In genomic region chr4:114922582-114922912, GRCh38 we compare ENCODE assay signal across 14 cellular contexts.
DNase-seq lines count a peak whose midpoint lies in the region; ATAC-seq lines count a peak whose summit lies in the region.
"Had no signal": no experiment of that assay in that cellular context is flagged by ENCODE, and none has a peak within 500 bp of the region (broad histone marks: within the 10 kb centered on the region; RNA-seq: fewer than 3 reads in every experiment).

No MANE protein-coding gene starts in this region.

- H3K9me3 ChIP-seq in HUES64 (ENCODE audit: insufficient read depth, low read depth, low read length), result no peaks in the 10 kb centered on the region
- H3K9me3 ChIP-seq in duodenal mucosa (ENCODE audit: control insufficient read depth in 1 of 2, low read length in 2 of 2), result no peaks in the 10 kb centered on the region
- no peaks in the 10 kb centered on the region for H3K9me3 ChIP-seq in neuron (ENCODE audit: low read length)
- H3K9me3 ChIP-seq: MG63 had no signal

- 77% methylated on average over 4 of the region's 4 CpGs for WGBS in HUES64

- no peaks in the 10 kb centered on the region for H3K36me3 ChIP-seq in HUES64 (ENCODE audit: insufficient read depth, low read length)
- H3K36me3 ChIP-seq in duodenal mucosa (ENCODE audit: control insufficient read depth in 1 of 2, insufficient read depth in 2 of 2, low read length in 2 of 2), result no peaks in the 10 kb centered on the region
- no peaks in the 10 kb centered on the region for H3K36me3 ChIP-seq in neuron (ENCODE audit: insufficient read depth, low read length)
- H3K36me3 ChIP-seq: MG63 had no signal

- H3K27me3 ChIP-seq in HUES64 (ENCODE audit: insufficient read depth, low read length) (no peaks in the 10 kb centered on the region), duodenal mucosa (ENCODE audit: control insufficient read depth in 1 of 2, insufficient read depth in 2 of 2, low read length in 2 of 2) (no peaks in the 10 kb centered on the region), neuron (ENCODE audit: insufficient read depth, low read length) (no peaks in the 10 kb centered on the region)
- H3K27me3 ChIP-seq: MG63 had no signal

- H3K4me1 ChIP-seq in HUES64 (ENCODE audit: insufficient read depth, low read length), result peaks cover 51% of the 10 kb centered on the region
- H3K4me1 ChIP-seq in duodenal mucosa (ENCODE audit: control insufficient read depth in 1 of 2, insufficient read depth in 2 of 2, low read length in 2 of 2), result no peaks in the 10 kb centered on the region
- peaks cover 27% of the 10 kb centered on the region for H3K4me1 ChIP-seq in neuron (ENCODE audit: insufficient read depth, low read length)

- H3K27ac ChIP-seq in HUES64 (ENCODE audit: low read depth, low read length) (peak overlapping the region; percentile 9; the same call in 1 of the 2 replicates), duodenal mucosa (ENCODE audit: low read depth, low read length) (no peak overlapping the region)
- H3K27ac ChIP-seq: SK-N-MC had no signal

- no peak for ATAC-seq in HG02885 (IDR thresholded peaks at IDR 0.05; ENCODE audit: poor library complexity, unreplicated experiment)
- no peak for ATAC-seq in GM21528 (IDR thresholded peaks at IDR 0.05; ENCODE audit: low FRiP score, unreplicated experiment)
- ATAC-seq: CD8-positive, alpha-beta T cell; PC-3 had no signal

- no peak overlapping the region for H3K4me3 ChIP-seq in HUES64 (ENCODE audit: low read length)
- H3K4me3 ChIP-seq in duodenal mucosa (ENCODE audit: low read depth in 1 of 2, low read length in 2 of 2), result peak overlapping the region; percentile 4 to 8
- H3K4me3 ChIP-seq in neuron (ENCODE audit: low read length), result peak overlapping the region; percentile 30
- H3K4me3 ChIP-seq: MG63, SK-N-MC had no signal

- H3K9ac ChIP-seq in HUES64 (ENCODE audit: low read depth, low read length) (no peak overlapping the region), duodenal mucosa (ENCODE audit: low read depth in 1 of 2, low read length in 2 of 2) (no peak overlapping the region)

- DNase-seq in DMS53 treated with DMSO at 0.1 percent for 48 hours (lab: John Stamatoyannopoulos, UW; ENCODE audit: unreplicated experiment) (peak; percentile 40), H4 (ENCODE audit: low spot score) (no peak)
- DNase-seq: CD8-positive, alpha-beta T cell; EL; MG63; NCI-H1092 treated with DMSO at 0.1 percent for 48 hours; NCI-H526 treated with DMSO at 0.1 percent for 48 hours; PC-3 had no signal

- H2AFZ ChIP-seq in neuron (ENCODE audit: low read depth, low read length), result peak overlapping the region; percentile 20
